Comparison of ENCODE assay signal across 9 cellular contexts in genomic region chr15:84023636-84024035, GRCh38.
DNase-seq lines count a peak whose midpoint lies in the region; ATAC-seq and TF ChIP-seq lines count a peak whose summit lies in the region.
"Had no signal": no experiment of that assay in that cellular context is flagged by ENCODE, and none has a peak within 500 bp of the region (broad histone marks: within the 10 kb centered on the region; RNA-seq: fewer than 3 reads in every experiment).

No MANE protein-coding gene starts in this region.

- peak; percentile 34 to 37 for DNase-seq in SHP77 (lab: John Stamatoyannopoulos, UW)
- DNase-seq in SHP77 treated with DMSO at 0.1 percent for 48 hours (lab: John Stamatoyannopoulos, UW), result no peak
- DNase-seq in NCI-H226, result peak; percentile 14
- peak; percentile 26 for DNase-seq in colonic mucosa
- DNase-seq in prostate gland (ENCODE audit: low spot score), result peak; percentile 24
- no peak for DNase-seq in C1 segment of cervical spinal cord (lab: John Stamatoyannopoulos, UW)

- no peak overlapping the region for H3K4me3 ChIP-seq in colonic mucosa
- no peak overlapping the region for H3K4me3 ChIP-seq in prostate gland
- H3K4me3 ChIP-seq: skin epidermis had no signal

- H3K36me3 ChIP-seq in colonic mucosa (no peaks in the 10 kb centered on the region), prostate gland (no peaks in the 10 kb centered on the region)

- ATAC-seq in esophagus mucosa (no peak), HG02642 (IDR thresholded peaks at IDR 0.05; ENCODE audit: poor library complexity, unreplicated experiment) (no peak)

- no peaks in the 10 kb centered on the region for H3K4me1 ChIP-seq in colonic mucosa
- H3K4me1 ChIP-seq in prostate gland (replicated peaks), result no peaks in the 10 kb centered on the region

- no peaks in the 10 kb centered on the region for H3K9me3 ChIP-seq in colonic mucosa
- no peaks in the 10 kb centered on the region for H3K9me3 ChIP-seq in prostate gland

- intact Hi-C loops in colonic mucosa (cut with DNase I) (no loop called here), prostate gland (cut with DNase I) (loop anchor here (5.0 kb wide), 1 partner anchor 276 kb away; no protein-coding TSS in a partner anchor)

- TF ChIP-seq POLR2A in prostate gland (IDR thresholded peaks at IDR 0.05), result no peak

- H3K9ac ChIP-seq in colonic mucosa (ENCODE audit: low read depth in 2 of 2, low read length in 2 of 2), result no peak overlapping the region

- H3K27ac ChIP-seq in colonic mucosa, result no peak overlapping the region
- no peak overlapping the region for H3K27ac ChIP-seq in prostate gland
- H3K27ac ChIP-seq: skin epidermis had no signal

- WGBS in prostate gland, result 95% methylated on average over 11 of the region's 11 CpGs

- H3K27me3 ChIP-seq in colonic mucosa (no peaks in the 10 kb centered on the region), prostate gland (replicated peaks; ENCODE audit: insufficient read depth) (no peaks in the 10 kb centered on the region)

- TF ChIP-seq CTCF in colonic mucosa (IDR thresholded peaks at IDR 0.05) (peak; percentile 23), prostate gland (IDR thresholded peaks at IDR 0.05) (peak in 3 of 4 experiments; percentile 46 to 58 (median 47))

Comparison
In these comparisons a context has a peak if more than half of its experiments do, and no peak if none do; other contexts are left out.
1. DNase-seq: peak in SHP77 (2 of 2), NCI-H226 (single experiment), colonic mucosa (single experiment) and prostate gland (single experiment); none in SHP77 treated with DMSO at 0.1 percent for 48 hours (single experiment) and C1 segment of cervical spinal cord (0 of 14).